ENCODE assay signal across 1 cellular context in the genomic region with DNA sequence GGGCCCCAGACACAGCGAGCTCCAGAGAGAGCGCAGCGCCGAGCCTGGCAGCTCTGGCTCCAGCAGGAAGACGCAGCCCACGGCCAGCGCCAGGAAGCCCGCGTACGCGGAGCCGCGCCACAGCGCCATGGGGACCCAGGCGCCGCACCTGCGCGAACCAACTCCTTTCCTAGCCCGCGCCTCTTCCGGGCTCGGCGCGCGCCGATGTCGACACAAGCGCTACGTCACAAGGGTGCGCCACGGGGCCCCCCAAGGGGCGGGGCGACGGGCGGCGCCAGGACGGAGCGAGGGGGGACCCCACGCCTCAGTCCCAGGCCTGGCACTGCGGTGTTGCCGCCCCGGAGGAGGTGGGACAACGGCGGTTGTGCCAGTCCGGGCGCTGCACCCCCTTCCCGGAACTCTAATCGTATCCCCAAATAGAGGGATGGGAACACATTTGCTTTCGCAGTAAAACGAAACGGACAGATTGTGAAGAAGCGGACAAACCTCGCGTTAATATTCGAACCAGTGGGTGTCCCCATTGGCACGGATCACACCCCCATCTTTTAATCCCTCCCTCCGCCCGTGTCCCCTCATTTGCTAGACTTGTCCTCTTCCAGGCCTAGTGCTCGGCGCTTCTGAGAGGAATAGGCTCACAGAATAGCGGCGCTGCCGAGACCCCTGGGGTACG.
TF ChIP-seq lines count a peak whose summit lies in the region.

Gene ADPGK, minus strand, starts transcription at position 196 of the 670 bp plus-strand sequence. Its CDS starts 67 bp downstream, at position 129.

TF ChIP-seq in WTC11, 78 proteins besides CTCF, POLR2A, EP300 and RAD21 (continued from another document):
- TF ChIP-seq, protein P1, sequence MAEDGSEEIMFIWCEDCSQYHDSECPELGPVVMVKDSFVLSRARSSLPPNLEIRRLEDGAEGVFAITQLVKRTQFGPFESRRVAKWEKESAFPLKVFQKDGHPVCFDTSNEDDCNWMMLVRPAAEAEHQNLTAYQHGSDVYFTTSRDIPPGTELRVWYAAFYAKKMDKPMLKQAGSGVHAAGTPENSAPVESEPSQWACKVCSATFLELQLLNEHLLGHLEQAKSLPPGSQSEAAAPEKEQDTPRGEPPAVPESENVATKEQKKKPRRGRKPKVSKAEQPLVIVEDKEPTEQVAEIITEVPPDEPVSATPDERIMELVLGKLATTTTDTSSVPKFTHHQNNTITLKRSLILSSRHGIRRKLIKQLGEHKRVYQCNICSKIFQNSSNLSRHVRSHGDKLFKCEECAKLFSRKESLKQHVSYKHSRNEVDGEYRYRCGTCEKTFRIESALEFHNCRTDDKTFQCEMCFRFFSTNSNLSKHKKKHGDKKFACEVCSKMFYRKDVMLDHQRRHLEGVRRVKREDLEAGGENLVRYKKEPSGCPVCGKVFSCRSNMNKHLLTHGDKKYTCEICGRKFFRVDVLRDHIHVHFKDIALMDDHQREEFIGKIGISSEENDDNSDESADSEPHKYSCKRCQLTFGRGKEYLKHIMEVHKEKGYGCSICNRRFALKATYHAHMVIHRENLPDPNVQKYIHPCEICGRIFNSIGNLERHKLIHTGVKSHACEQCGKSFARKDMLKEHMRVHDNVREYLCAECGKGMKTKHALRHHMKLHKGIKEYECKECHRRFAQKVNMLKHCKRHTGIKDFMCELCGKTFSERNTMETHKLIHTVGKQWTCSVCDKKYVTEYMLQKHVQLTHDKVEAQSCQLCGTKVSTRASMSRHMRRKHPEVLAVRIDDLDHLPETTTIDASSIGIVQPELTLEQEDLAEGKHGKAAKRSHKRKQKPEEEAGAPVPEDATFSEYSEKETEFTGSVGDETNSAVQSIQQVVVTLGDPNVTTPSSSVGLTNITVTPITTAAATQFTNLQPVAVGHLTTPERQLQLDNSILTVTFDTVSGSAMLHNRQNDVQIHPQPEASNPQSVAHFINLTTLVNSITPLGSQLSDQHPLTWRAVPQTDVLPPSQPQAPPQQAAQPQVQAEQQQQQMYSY (CRISPR knock-in tag; IDR thresholded peaks at IDR 0.05) = 0 out of 2 replicates have a peak, but pooled peaks have one; percentile 2
- TF ChIP-seq CREB1 (CRISPR knock-in tag; IDR thresholded peaks at IDR 0.05) = peak; percentile 97
- TF ChIP-seq TP53 (CRISPR knock-in tag; IDR thresholded peaks at IDR 0.05) = no peak
- TF ChIP-seq USF1 (CRISPR knock-in tag; IDR thresholded peaks at IDR 0.05) = peak; percentile 74; the same call in 1 of the 2 replicates
- no peak for TF ChIP-seq ZNF423 (CRISPR knock-in tag; IDR thresholded peaks at IDR 0.05)
- TF ChIP-seq, protein P2, sequence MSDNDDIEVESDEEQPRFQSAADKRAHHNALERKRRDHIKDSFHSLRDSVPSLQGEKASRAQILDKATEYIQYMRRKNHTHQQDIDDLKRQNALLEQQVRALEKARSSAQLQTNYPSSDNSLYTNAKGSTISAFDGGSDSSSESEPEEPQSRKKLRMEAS (CRISPR knock-in tag; IDR thresholded peaks at IDR 0.05) = peak; percentile 89; the same call in 1 of the 2 replicates
- peak; percentile 70; the same call in 1 of the 2 replicates for TF ChIP-seq RELA (CRISPR knock-in tag; IDR thresholded peaks at IDR 0.05; ENCODE audit: borderline replicate concordance)
- peak; percentile 71; the same call in 1 of the 2 replicates for TF ChIP-seq ETV6 (CRISPR knock-in tag; IDR thresholded peaks at IDR 0.05)
- peak; percentile 84 for TF ChIP-seq GABPB1 (CRISPR knock-in tag; IDR thresholded peaks at IDR 0.05)
- TF ChIP-seq PRRX2 (CRISPR knock-in tag; IDR thresholded peaks at IDR 0.05) = 0 out of 2 replicates have a peak, but pooled peaks have one; percentile 31
- TF ChIP-seq E2F5 (CRISPR knock-in tag; IDR thresholded peaks at IDR 0.05) = peak; percentile 57
- TF ChIP-seq ATF1 (CRISPR knock-in tag; IDR thresholded peaks at IDR 0.05) = peak; percentile 96; the same call in 1 of the 2 replicates
- TF ChIP-seq, protein P3, sequence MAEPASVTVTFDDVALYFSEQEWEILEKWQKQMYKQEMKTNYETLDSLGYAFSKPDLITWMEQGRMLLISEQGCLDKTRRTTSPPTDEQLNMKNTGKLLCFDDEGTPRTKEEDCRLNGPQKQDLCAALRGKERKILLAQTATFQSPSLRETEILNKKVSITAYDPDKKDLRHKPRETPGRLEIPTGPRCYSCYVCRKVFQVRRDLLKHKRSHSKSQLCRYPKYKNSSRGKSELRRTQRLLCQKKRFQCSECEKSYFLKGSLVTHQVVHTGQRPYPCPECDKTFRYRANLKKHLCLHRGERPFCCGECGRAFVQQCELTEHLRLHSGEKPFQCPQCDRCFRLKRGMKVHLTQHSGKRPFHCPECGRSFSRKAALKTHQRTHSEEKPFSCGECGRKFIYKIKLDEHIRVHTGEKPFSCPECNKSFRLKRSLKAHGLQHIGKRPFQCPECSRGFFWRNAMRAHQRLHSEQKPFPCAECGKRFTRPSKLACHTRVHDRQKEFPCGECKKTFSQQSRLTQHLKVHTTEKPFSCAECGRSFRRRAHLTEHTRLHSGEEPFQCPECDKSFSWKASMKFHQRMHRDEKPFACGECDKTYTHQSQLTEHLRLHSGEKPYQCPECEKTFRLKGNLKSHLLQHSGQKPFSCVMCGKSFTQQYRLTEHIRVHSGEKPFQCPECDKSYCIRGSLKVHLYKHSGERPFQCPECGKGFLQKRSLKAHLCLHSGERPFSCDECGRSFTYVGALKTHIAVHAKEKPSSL (CRISPR knock-in tag; conservative IDR thresholded peaks at IDR 0.05) = no peak
- TF ChIP-seq ZNF219 (CRISPR knock-in tag; IDR thresholded peaks at IDR 0.05; ENCODE audit: borderline replicate concordance) = 0 out of 2 replicates have a peak, but pooled peaks have one; percentile 35
- TF ChIP-seq EMX1 (CRISPR knock-in tag; IDR thresholded peaks at IDR 0.05) = no peak
- TF ChIP-seq, protein P4, sequence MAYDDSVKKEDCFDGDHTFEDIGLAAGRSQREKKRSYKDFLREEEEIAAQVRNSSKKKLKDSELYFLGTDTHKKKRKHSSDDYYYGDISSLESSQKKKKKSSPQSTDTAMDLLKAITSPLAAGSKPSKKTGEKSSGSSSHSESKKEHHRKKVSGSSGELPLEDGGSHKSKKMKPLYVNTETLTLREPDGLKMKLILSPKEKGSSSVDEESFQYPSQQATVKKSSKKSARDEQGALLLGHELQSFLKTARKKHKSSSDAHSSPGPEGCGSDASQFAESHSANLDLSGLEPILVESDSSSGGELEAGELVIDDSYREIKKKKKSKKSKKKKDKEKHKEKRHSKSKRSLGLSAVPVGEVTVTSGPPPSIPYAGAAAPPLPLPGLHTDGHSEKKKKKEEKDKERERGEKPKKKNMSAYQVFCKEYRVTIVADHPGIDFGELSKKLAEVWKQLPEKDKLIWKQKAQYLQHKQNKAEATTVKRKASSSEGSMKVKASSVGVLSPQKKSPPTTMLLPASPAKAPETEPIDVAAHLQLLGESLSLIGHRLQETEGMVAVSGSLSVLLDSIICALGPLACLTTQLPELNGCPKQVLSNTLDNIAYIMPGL (CRISPR knock-in tag; IDR thresholded peaks at IDR 0.05) = peak; percentile 97; the same call in 1 of the 2 replicates
- TF ChIP-seq GRHL2 (CRISPR knock-in tag; IDR thresholded peaks at IDR 0.05; ENCODE audit: insufficient replicate concordance, severe bottlenecking) = no peak
- TF ChIP-seq ZNF232 (CRISPR knock-in tag; IDR thresholded peaks at IDR 0.05) = peak; percentile 78; the same call in 1 of the 2 replicates
- no peak for TF ChIP-seq MXD4 (CRISPR knock-in tag; IDR thresholded peaks at IDR 0.05; ENCODE audit: borderline replicate concordance)
- peak; percentile 96 for TF ChIP-seq FOXK1 (CRISPR knock-in tag; IDR thresholded peaks at IDR 0.05)
- TF ChIP-seq FOXP1 (CRISPR knock-in tag; IDR thresholded peaks at IDR 0.05; ENCODE audit: borderline replicate concordance) = peak; percentile 89
- peak; percentile 100 for TF ChIP-seq CREM (CRISPR knock-in tag; IDR thresholded peaks at IDR 0.05)
- TF ChIP-seq MYBL2 (CRISPR knock-in tag; IDR thresholded peaks at IDR 0.05) = peak; percentile 77; the same call in 1 of the 2 replicates
- TF ChIP-seq, protein P5, sequence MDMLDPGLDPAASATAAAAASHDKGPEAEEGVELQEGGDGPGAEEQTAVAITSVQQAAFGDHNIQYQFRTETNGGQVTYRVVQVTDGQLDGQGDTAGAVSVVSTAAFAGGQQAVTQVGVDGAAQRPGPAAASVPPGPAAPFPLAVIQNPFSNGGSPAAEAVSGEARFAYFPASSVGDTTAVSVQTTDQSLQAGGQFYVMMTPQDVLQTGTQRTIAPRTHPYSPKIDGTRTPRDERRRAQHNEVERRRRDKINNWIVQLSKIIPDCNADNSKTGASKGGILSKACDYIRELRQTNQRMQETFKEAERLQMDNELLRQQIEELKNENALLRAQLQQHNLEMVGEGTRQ (CRISPR knock-in tag; IDR thresholded peaks at IDR 0.05) = peak; percentile 68
- no peak for TF ChIP-seq CBFB (CRISPR knock-in tag; IDR thresholded peaks at IDR 0.05; ENCODE audit: low read depth)
